Comparison of ENCODE assay signal across 8 cellular contexts in genomic region chr19:6811906-6812305, GRCh38.
A peak's percentile ranks its signal among the peaks of the same experiment; 100 is the strongest.
DNase-seq lines count a peak whose midpoint lies in the region; ATAC-seq, FAIRE-seq and TF ChIP-seq lines count a peak whose summit lies in the region.

No MANE protein-coding gene starts in this region.

- ATAC-seq in GM21528 (IDR thresholded peaks at IDR 0.05; ENCODE audit: low FRiP score, unreplicated experiment): no peak
- ATAC-seq in GM19397 (IDR thresholded peaks at IDR 0.05; ENCODE audit: unreplicated experiment): no peak

- H3K4me3 Mint-ChIP-seq in nephron progenitor cell: no peak overlapping the region

- no peak for DNase-seq in GM18507 (ENCODE audit: extremely low spot score, insufficient read length, low read depth)
- DNase-seq in NCI-H446 (lab: John Stamatoyannopoulos, UW): peak; percentile 47 to 71
- DNase-seq in choroid plexus epithelial cell (ENCODE audit: low read depth): peak; percentile 75
- DNase-seq in non-pigmented ciliary epithelial cell (ENCODE audit: low read depth): peak; percentile 5
- no peak for DNase-seq in NCI-H1694 (lab: John Stamatoyannopoulos, UW)
- no peak for DNase-seq in nephron progenitor cell

- H3K27me3 Mint-ChIP-seq in nephron progenitor cell (ENCODE audit: low read depth, poor library complexity): peaks cover 9% of the 10 kb centered on the region

- H3K4me3 ChIP-seq in choroid plexus epithelial cell (ENCODE audit: low read depth, low read length): no peak overlapping the region

- TF ChIP-seq CTCF in choroid plexus epithelial cell (conservative IDR thresholded peaks at IDR 0.05; ENCODE audit: low read depth, low read length): no peak
- no peak for TF ChIP-seq CTCF in nephron progenitor cell (IDR thresholded peaks at IDR 0.05)

- no peaks in the 10 kb centered on the region for H3K4me1 Mint-ChIP-seq in nephron progenitor cell

- no peaks in the 10 kb centered on the region for H3K36me3 Mint-ChIP-seq in nephron progenitor cell (ENCODE audit: low read depth)

- peak; percentile 66 for FAIRE-seq in GM18507 (lab: Jason Lieb, UNC)

- H3K27ac Mint-ChIP-seq in nephron progenitor cell: no peak overlapping the region

- peaks cover 49% of the 10 kb centered on the region for H3K9me3 Mint-ChIP-seq in nephron progenitor cell

Comparison
In these comparisons a context has a peak if more than half of its experiments do, and no peak if none do; other contexts are left out.
1. DNase-seq: peak in NCI-H446 (2 of 2), choroid plexus epithelial cell (single experiment) and non-pigmented ciliary epithelial cell (single experiment); none in GM18507 (single experiment), NCI-H1694 (single experiment) and nephron progenitor cell (single experiment).